In genomic region chr3:185059766-185060165, GRCh38 we compare ENCODE assay signal across 15 cellular contexts.
"Had no signal": no experiment of that assay in that cellular context is flagged by ENCODE, and none has a peak within 500 bp of the region (broad histone marks: within the 10 kb centered on the region; RNA-seq: fewer than 3 reads in every experiment).

No MANE protein-coding gene starts in this region.

- H3K27ac ChIP-seq: breast epithelium, epithelial cell of prostate, gastroesophageal sphincter, ovary had no signal

- H3K27me3 Mint-ChIP-seq: stimulated activated naive CD8-positive, alpha-beta T cell treated with anti-CD3 and anti-CD28 coated beads, Interleukin-15, amount 100 ng/mL, for 72 hours had no signal

- H3K27ac Mint-ChIP-seq: activated naive CD8-positive, alpha-beta T cell treated with anti-CD3 and anti-CD28 coated beads, Interleukin-2, amount 10 ng/mL, durations not matched to agents 7 days and 5 days; stimulated activated naive CD8-positive, alpha-beta T cell treated with anti-CD3 and anti-CD28 coated beads, Interleukin-15, amount 100 ng/mL, for 72 hours had no signal

- H3K4me1 Mint-ChIP-seq: activated naive CD8-positive, alpha-beta T cell treated with anti-CD3 and anti-CD28 coated beads, Interleukin-2, amount 10 ng/mL, durations not matched to agents 7 days and 5 days; stimulated activated naive CD8-positive, alpha-beta T cell treated with anti-CD3 and anti-CD28 coated beads, Interleukin-15, amount 100 ng/mL, for 72 hours had no signal

- H3K36me3 ChIP-seq: breast epithelium, gastroesophageal sphincter, ovary had no signal

- H3K4me3 ChIP-seq: breast epithelium, gastroesophageal sphincter, ovary had no signal

- H3K9me3 ChIP-seq: ovary had no signal

- H3K4me3 Mint-ChIP-seq: activated naive CD8-positive, alpha-beta T cell treated with anti-CD3 and anti-CD28 coated beads, Interleukin-2, amount 10 ng/mL, durations not matched to agents 7 days and 5 days; stimulated activated naive CD8-positive, alpha-beta T cell treated with anti-CD3 and anti-CD28 coated beads, Interleukin-15, amount 100 ng/mL, for 72 hours had no signal

- H3K27me3 ChIP-seq: breast epithelium, gastroesophageal sphincter, ovary had no signal

- H3K4me1 ChIP-seq: breast epithelium, gastroesophageal sphincter had no signal

- DNase-seq: activated CD4-positive, alpha-beta T cell treated with anti-CD3 and anti-CD28 coated beads for 1 hour; activated CD4-positive, alpha-beta T cell treated with anti-CD3 and anti-CD28 coated beads, Interleukin-2, amount 50 U/mL, for 48 hours; activated gamma-delta T cell treated with Interleukin-2 at 50 U/mL for 16 hours; activated naive CD8-positive, alpha-beta T cell treated with anti-CD3 and anti-CD28 coated beads, Interleukin-2, amount 10 ng/mL, durations not matched to agents 7 days and 5 days; activated T-cell treated with anti-CD3 and anti-CD28 coated beads, Interleukin-2, amount 50 U/mL, for 48 hours; aorta; effector memory CD4-positive, alpha-beta T cell; kidney; ovary; stimulated activated CD4-positive, alpha-beta T cell treated with anti-CD3 and anti-CD28 coated beads, Interleukin-15, amount 100 ng/mL, for 24 hours; stimulated activated CD4-positive, alpha-beta T cell treated with anti-CD3 and anti-CD28 coated beads, Interleukin-4, amount 100 ng/mL, for 24 hours; stimulated activated naive CD8-positive, alpha-beta T cell treated with anti-CD3 and anti-CD28 coated beads, Interleukin-15, amount 100 ng/mL, for 72 hours had no signal
